In the genomic region with DNA sequence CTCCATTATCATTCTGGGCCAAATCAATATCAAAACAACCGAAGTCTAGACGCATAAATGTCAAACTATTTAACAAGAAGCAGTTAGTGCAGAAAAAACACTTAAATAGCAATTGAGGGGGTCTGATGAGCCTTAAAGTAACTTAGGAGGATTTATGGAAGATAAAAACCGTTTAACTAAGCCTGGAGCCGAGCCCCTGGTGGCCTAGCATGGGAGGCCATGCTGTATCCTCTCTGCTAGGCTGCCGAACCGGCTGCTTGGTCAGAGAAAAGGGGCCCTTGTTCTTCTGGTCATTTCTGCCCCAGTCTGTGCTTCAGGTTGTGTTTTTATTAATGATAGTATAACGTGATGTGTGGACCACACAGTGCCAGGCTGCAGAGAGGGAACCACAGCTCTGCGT, we compare ENCODE assay signal across 2 cellular contexts.
TF ChIP-seq lines count a peak whose summit lies in the region.

No MANE protein-coding gene starts in this region.

TF ChIP-seq in GM23338, 12 proteins besides CTCF, POLR2A, EP300 and RAD21 (continued from another document):
- TF ChIP-seq ZNF114 (CRISPR knock-in tag; IDR thresholded peaks at IDR 0.05) (no peak), ZNF331 (CRISPR knock-in tag; IDR thresholded peaks at IDR 0.05; ENCODE audit: low read depth) (no peak), STAT1 (IDR thresholded peaks at IDR 0.05; ENCODE audit: unreplicated experiment) (no peak)
- TF ChIP-seq, protein P1, sequence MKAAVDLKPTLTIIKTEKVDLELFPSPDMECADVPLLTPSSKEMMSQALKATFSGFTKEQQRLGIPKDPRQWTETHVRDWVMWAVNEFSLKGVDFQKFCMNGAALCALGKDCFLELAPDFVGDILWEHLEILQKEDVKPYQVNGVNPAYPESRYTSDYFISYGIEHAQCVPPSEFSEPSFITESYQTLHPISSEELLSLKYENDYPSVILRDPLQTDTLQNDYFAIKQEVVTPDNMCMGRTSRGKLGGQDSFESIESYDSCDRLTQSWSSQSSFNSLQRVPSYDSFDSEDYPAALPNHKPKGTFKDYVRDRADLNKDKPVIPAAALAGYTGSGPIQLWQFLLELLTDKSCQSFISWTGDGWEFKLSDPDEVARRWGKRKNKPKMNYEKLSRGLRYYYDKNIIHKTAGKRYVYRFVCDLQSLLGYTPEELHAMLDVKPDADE (IDR thresholded peaks at IDR 0.05) = no peak

TF ChIP-seq in WTC11, 78 proteins besides CTCF, POLR2A, EP300 and RAD21 (continued from another document):
- TF ChIP-seq, protein P2, sequence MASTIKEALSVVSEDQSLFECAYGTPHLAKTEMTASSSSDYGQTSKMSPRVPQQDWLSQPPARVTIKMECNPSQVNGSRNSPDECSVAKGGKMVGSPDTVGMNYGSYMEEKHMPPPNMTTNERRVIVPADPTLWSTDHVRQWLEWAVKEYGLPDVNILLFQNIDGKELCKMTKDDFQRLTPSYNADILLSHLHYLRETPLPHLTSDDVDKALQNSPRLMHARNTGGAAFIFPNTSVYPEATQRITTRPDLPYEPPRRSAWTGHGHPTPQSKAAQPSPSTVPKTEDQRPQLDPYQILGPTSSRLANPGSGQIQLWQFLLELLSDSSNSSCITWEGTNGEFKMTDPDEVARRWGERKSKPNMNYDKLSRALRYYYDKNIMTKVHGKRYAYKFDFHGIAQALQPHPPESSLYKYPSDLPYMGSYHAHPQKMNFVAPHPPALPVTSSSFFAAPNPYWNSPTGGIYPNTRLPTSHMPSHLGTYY (CRISPR knock-in tag; IDR thresholded peaks at IDR 0.05) = no peak
- TF ChIP-seq TEAD4 (CRISPR knock-in tag; IDR thresholded peaks at IDR 0.05) (no peak), ZBTB21 (CRISPR knock-in tag; IDR thresholded peaks at IDR 0.05; ENCODE audit: borderline replicate concordance) (no peak), ZNF416 (CRISPR knock-in tag; IDR thresholded peaks at IDR 0.05) (no peak)
- TF ChIP-seq, protein P3, sequence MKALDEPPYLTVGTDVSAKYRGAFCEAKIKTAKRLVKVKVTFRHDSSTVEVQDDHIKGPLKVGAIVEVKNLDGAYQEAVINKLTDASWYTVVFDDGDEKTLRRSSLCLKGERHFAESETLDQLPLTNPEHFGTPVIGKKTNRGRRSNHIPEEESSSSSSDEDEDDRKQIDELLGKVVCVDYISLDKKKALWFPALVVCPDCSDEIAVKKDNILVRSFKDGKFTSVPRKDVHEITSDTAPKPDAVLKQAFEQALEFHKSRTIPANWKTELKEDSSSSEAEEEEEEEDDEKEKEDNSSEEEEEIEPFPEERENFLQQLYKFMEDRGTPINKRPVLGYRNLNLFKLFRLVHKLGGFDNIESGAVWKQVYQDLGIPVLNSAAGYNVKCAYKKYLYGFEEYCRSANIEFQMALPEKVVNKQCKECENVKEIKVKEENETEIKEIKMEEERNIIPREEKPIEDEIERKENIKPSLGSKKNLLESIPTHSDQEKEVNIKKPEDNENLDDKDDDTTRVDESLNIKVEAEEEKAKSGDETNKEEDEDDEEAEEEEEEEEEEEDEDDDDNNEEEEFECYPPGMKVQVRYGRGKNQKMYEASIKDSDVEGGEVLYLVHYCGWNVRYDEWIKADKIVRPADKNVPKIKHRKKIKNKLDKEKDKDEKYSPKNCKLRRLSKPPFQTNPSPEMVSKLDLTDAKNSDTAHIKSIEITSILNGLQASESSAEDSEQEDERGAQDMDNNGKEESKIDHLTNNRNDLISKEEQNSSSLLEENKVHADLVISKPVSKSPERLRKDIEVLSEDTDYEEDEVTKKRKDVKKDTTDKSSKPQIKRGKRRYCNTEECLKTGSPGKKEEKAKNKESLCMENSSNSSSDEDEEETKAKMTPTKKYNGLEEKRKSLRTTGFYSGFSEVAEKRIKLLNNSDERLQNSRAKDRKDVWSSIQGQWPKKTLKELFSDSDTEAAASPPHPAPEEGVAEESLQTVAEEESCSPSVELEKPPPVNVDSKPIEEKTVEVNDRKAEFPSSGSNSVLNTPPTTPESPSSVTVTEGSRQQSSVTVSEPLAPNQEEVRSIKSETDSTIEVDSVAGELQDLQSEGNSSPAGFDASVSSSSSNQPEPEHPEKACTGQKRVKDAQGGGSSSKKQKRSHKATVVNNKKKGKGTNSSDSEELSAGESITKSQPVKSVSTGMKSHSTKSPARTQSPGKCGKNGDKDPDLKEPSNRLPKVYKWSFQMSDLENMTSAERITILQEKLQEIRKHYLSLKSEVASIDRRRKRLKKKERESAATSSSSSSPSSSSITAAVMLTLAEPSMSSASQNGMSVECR (CRISPR knock-in tag; IDR thresholded peaks at IDR 0.05; ENCODE audit: borderline replicate concordance) = no peak
- TF ChIP-seq, protein P4, sequence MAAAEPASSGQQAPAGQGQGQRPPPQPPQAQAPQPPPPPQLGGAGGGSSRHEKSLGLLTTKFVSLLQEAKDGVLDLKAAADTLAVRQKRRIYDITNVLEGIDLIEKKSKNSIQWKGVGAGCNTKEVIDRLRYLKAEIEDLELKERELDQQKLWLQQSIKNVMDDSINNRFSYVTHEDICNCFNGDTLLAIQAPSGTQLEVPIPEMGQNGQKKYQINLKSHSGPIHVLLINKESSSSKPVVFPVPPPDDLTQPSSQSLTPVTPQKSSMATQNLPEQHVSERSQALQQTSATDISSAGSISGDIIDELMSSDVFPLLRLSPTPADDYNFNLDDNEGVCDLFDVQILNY (CRISPR knock-in tag; IDR thresholded peaks at IDR 0.05) = no peak
- TF ChIP-seq, protein P5, sequence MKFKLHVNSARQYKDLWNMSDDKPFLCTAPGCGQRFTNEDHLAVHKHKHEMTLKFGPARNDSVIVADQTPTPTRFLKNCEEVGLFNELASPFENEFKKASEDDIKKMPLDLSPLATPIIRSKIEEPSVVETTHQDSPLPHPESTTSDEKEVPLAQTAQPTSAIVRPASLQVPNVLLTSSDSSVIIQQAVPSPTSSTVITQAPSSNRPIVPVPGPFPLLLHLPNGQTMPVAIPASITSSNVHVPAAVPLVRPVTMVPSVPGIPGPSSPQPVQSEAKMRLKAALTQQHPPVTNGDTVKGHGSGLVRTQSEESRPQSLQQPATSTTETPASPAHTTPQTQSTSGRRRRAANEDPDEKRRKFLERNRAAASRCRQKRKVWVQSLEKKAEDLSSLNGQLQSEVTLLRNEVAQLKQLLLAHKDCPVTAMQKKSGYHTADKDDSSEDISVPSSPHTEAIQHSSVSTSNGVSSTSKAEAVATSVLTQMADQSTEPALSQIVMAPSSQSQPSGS (CRISPR knock-in tag; IDR thresholded peaks at IDR 0.05; ENCODE audit: borderline replicate concordance, low read depth) = no peak
- TF ChIP-seq, protein P6, sequence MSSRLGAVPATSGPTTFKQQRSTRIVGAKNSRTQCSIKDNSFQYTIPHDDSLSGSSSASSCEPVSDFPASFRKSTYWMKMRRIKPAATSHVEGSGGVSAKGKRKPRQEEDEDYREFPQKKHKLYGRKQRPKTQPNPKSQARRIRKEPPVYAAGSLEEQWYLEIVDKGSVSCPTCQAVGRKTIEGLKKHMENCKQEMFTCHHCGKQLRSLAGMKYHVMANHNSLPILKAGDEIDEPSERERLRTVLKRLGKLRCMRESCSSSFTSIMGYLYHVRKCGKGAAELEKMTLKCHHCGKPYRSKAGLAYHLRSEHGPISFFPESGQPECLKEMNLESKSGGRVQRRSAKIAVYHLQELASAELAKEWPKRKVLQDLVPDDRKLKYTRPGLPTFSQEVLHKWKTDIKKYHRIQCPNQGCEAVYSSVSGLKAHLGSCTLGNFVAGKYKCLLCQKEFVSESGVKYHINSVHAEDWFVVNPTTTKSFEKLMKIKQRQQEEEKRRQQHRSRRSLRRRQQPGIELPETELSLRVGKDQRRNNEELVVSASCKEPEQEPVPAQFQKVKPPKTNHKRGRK (CRISPR knock-in tag; IDR thresholded peaks at IDR 0.05; ENCODE audit: borderline replicate concordance) = no peak
TF ChIP-seq in WTC11: peak in this region for 0.
